In genomic region chrX:41922694-41923171, GRCh38 we compare ENCODE assay signal across 8 cellular contexts. TPM values are rescaled to one million over a fixed set of nuclear protein-coding genes. Genes with fewer than 3 reads are reported as not detected.
DNase-seq lines count a peak whose midpoint lies in the region; ATAC-seq and TF ChIP-seq lines count a peak whose summit lies in the region.

No MANE protein-coding gene starts in this region.

- peak overlapping the region; percentile 56 to 73 (median 67) for H3K4me3 ChIP-seq in heart right ventricle

- intact Hi-C loops in heart right ventricle (cut with DNase I), result no loop called here
- intact Hi-C loops in posterior cingulate gyrus (cut with DNase I), result no loop called here

- POLR2A ChIA-PET in GM10248 (lab: Yijun Ruan, JAX), result no interaction called here

- DNase-seq in GM10248 (ENCODE audit: extremely low spot score), result peak; percentile 25
- no peak for DNase-seq in HFFc6
- peak; percentile 44 for DNase-seq in NCI-H524 treated with DMSO at 0.1 percent for 48 hours (lab: John Stamatoyannopoulos, UW)
- peak in 1 of 2 donors; percentile 6 for DNase-seq in activated naive CD4-positive, alpha-beta T cell treated with anti-CD3 and anti-CD28 coated beads, Interleukin-2, amount 50 U/mL, for 72 hours (ENCODE audit: low spot score in 2 of 2)
- peak; percentile 4 to 33 for DNase-seq in heart right ventricle
- DNase-seq in posterior cingulate gyrus, result peak in 8 of 10 donors; percentile 7 to 86 (median 30)
- no peak for DNase-seq in NOMO-1 (lab: John Stamatoyannopoulos, UW; ENCODE audit: unreplicated experiment in 2 of 2)

- H3K36me3 ChIP-seq in heart right ventricle, result no peaks in the 10 kb centered on the region

- H3K27ac ChIP-seq in heart right ventricle, result peak overlapping the region; percentile 50 to 92 (median 83)

- WGBS in heart right ventricle, 2 donors, result 0% methylated on average over 9 to 41 of the region's 42 CpGs

- TF ChIP-seq CTCF in GM10248 (IDR thresholded peaks at IDR 0.05; ENCODE audit: control extremely low read depth, extremely low read depth, low read depth, missing control alignments), result peak; percentile 15
- TF ChIP-seq CTCF in HFFc6 (IDR thresholded peaks at IDR 0.05), result no peak
- TF ChIP-seq CTCF in heart right ventricle (IDR thresholded peaks at IDR 0.05), result no peak

- peak overlapping the region; percentile 85 for H3K27ac Mint-ChIP-seq in HFFc6
- peak overlapping the region; percentile 91 for H3K27ac Mint-ChIP-seq in activated naive CD4-positive, alpha-beta T cell treated with anti-CD3 and anti-CD28 coated beads, Interleukin-2, amount 50 U/mL, for 72 hours

- H3K4me1 ChIP-seq in heart right ventricle, result peaks cover 0 to 16% (median 0%) of the 10 kb centered on the region in 9 donors

- peak in 1 of 2 donors; percentile 1 for ATAC-seq in activated naive CD4-positive, alpha-beta T cell treated with anti-CD3 and anti-CD28 coated beads, Interleukin-2, amount 50 U/mL, for 72 hours
- ATAC-seq in heart right ventricle (peak in 3 of 8 donors; percentile 5 to 28 (median 11)), GM18520 (IDR thresholded peaks at IDR 0.05; ENCODE audit: unreplicated experiment) (no peak)

- peak overlapping the region; percentile 96 for H3K4me3 Mint-ChIP-seq in HFFc6

- CTCF ChIA-PET in GM10248 (lab: Yijun Ruan, JAX), result no interaction called here

- no peaks in the 10 kb centered on the region for H3K9me3 Mint-ChIP-seq in HFFc6
- H3K9me3 Mint-ChIP-seq in activated naive CD4-positive, alpha-beta T cell treated with anti-CD3 and anti-CD28 coated beads, Interleukin-2, amount 50 U/mL, for 72 hours, result no peaks in the 10 kb centered on the region

- peaks cover 0 to 30% (median 0%) of the 10 kb centered on the region in 7 donors for H3K27me3 ChIP-seq in heart right ventricle

- H3K9me3 ChIP-seq in heart right ventricle, result no peaks in the 10 kb centered on the region

- peaks cover 4% of the 10 kb centered on the region for H3K27me3 Mint-ChIP-seq in HFFc6 (ENCODE audit: insufficient read depth)

- H3K4me1 Mint-ChIP-seq in HFFc6 (ENCODE audit: low read depth), result peaks cover 34% of the 10 kb centered on the region

- H3K36me3 Mint-ChIP-seq in HFFc6 (ENCODE audit: low read depth), result no peaks in the 10 kb centered on the region
- H3K36me3 Mint-ChIP-seq in activated naive CD4-positive, alpha-beta T cell treated with anti-CD3 and anti-CD28 coated beads, Interleukin-2, amount 50 U/mL, for 72 hours, result peaks cover 0 to 6% of the 10 kb centered on the region in 2 donors

RNA-seq across cellular contexts. Expression of gene CASK, which starts 0.6 kb away (rescaled TPM):
- 10 to 100 TPM; 34.7 to 37.1 (median 35.4) TPM for total RNA-seq in HFFc6 (2021; fragmentation: NEBNext Ultra II Directional; extraction: Animal tissue kit (Norgen Biotek cat#: 25700))
- total RNA-seq in activated naive CD4-positive, alpha-beta T cell treated with anti-CD3 and anti-CD28 coated beads, Interleukin-2, amount 50 U/mL, for 72 hours, result 10 to 100 TPM; 18.1 to 18.4 TPM
- 10 to 100 TPM in 9 of 10 donors, 1 to 10 TPM in 1; 7.5 to 20.7 (median 13.5) TPM for total RNA-seq in heart right ventricle
- 1 to 10 TPM; 2.2 to 3.9 TPM for polyA plus RNA-seq in heart right ventricle

Comparison
In these comparisons a context has a peak if more than half of its experiments do, and no peak if none do; other contexts are left out.
1. DNase-seq: peak in GM10248 (single experiment), NCI-H524 treated with DMSO at 0.1 percent for 48 hours (single experiment), heart right ventricle (2 of 2) and posterior cingulate gyrus (8 of 10); none in HFFc6 (single experiment) and NOMO-1 (0 of 2).